In genomic region chr1:232627645-232628334, GRCh38 we compare ENCODE assay signal across 8 cellular contexts. TPM values are rescaled to one million over a fixed set of nuclear protein-coding genes. Genes with fewer than 3 reads are reported as not detected.
DNase-seq lines count a peak whose midpoint lies in the region; TF ChIP-seq lines count a peak whose summit lies in the region.

No MANE protein-coding gene starts in this region.

- no peak overlapping the region for H3K27ac Mint-ChIP-seq in activated CD4-positive, alpha-beta T cell treated with anti-CD3 and anti-CD28 coated beads, Interleukin-2, amount 10 ng/mL, durations not matched to agents 7 days and 5 days

- intact Hi-C loops in stomach (cut with DNase I; ENCODE audit: low total_unique reads), result no loop called here

- peak overlapping the region in 3 of 4 donors; percentile 74 to 93 (median 90) for H3K4me3 ChIP-seq in stomach

- peaks cover 34% of the 10 kb centered on the region for H3K27me3 Mint-ChIP-seq in activated CD4-positive, alpha-beta T cell treated with anti-CD3 and anti-CD28 coated beads, Interleukin-2, amount 10 ng/mL, durations not matched to agents 7 days and 5 days

- in situ Hi-C loops in G401 (cut with HindIII; ENCODE audit: low sequenced_read_pairs), result no loop called here

- TF ChIP-seq EP300 in stomach (IDR thresholded peaks at IDR 0.05), result no peak

- CTCF ChIA-PET in activated CD4-positive, alpha-beta T cell treated with anti-CD3 and anti-CD28 coated beads, Interleukin-2, amount 10 ng/mL, durations not matched to agents 7 days and 5 days (lab: Charles Lee), result interaction anchor here (0.6 to 1.3 kb wide), 7 partner anchors 12 to 909 kb away, joined by 3 to 6 read pairs (median 4); no protein-coding TSS in a partner anchor

- no peaks in the 10 kb centered on the region for H3K9me3 ChIP-seq in stomach

- H3K36me3 Mint-ChIP-seq in activated CD4-positive, alpha-beta T cell treated with anti-CD3 and anti-CD28 coated beads, Interleukin-2, amount 10 ng/mL, durations not matched to agents 7 days and 5 days (ENCODE audit: low read depth), result no peaks in the 10 kb centered on the region

- WGBS in stomach, 5 donors, result 21 to 32% (median 27%) methylated on average over 4 of the region's 4 CpGs

- peak overlapping the region in 1 of 5 donors; percentile 11 for H3K27ac ChIP-seq in stomach

- peaks cover 0 to 9% (median 3%) of the 10 kb centered on the region in 3 donors for H3K27me3 ChIP-seq in stomach

- H3K4me1 Mint-ChIP-seq in activated CD4-positive, alpha-beta T cell treated with anti-CD3 and anti-CD28 coated beads, Interleukin-2, amount 10 ng/mL, durations not matched to agents 7 days and 5 days, result peaks cover 31% of the 10 kb centered on the region

- no peaks in the 10 kb centered on the region for H3K36me3 ChIP-seq in stomach

- POLR2A ChIA-PET in activated CD4-positive, alpha-beta T cell treated with anti-CD3 and anti-CD28 coated beads, Interleukin-2, amount 10 ng/mL, durations not matched to agents 7 days and 5 days (lab: Charles Lee), result interaction anchor here (0.7 kb wide), 1 partner anchor 282 kb away, joined by 4 read pairs; no protein-coding TSS in a partner anchor

- no peak for TF ChIP-seq POLR2A in stomach (IDR thresholded peaks at IDR 0.05)

- peak in 4 of 7 experiments; percentile 9 to 60 (median 36) for TF ChIP-seq CTCF in stomach (IDR thresholded peaks at IDR 0.05)

- H3K9me3 Mint-ChIP-seq in activated CD4-positive, alpha-beta T cell treated with anti-CD3 and anti-CD28 coated beads, Interleukin-2, amount 10 ng/mL, durations not matched to agents 7 days and 5 days, result no peaks in the 10 kb centered on the region

- peaks cover 5 to 64% (median 34%) of the 10 kb centered on the region in 4 donors for H3K4me1 ChIP-seq in stomach

- DNase-seq in activated CD4-positive, alpha-beta T cell treated with anti-CD3 and anti-CD28 coated beads, Interleukin-2, amount 10 ng/mL, durations not matched to agents 7 days and 5 days, result peak; percentile 54
- DNase-seq in activated CD4-positive, alpha-beta T cell treated with anti-CD3 and anti-CD28 coated beads, Interleukin-2, amount 50 U/mL, for 1 hour, result no peak
- peak; percentile 74 for DNase-seq in NCI-H1092 treated with DMSO at 0.1 percent for 48 hours (lab: John Stamatoyannopoulos, UW)
- peak; percentile 85 for DNase-seq in SW480 (ENCODE audit: low spot score)
- DNase-seq in globus pallidus (ENCODE audit: low spot score), result peak; percentile 66
- DNase-seq in stomach, result no peak
- no peak for DNase-seq in stimulated activated CD4-positive, alpha-beta T cell treated with anti-CD3 and anti-CD28 coated beads, Interleukin-4, amount 100 ng/mL, for 24 hours
- no peak for DNase-seq in G401 (ENCODE audit: low spot score)

- H3K4me3 Mint-ChIP-seq in activated CD4-positive, alpha-beta T cell treated with anti-CD3 and anti-CD28 coated beads, Interleukin-2, amount 10 ng/mL, durations not matched to agents 7 days and 5 days, result no peak overlapping the region

RNA-seq across cellular contexts. Expression of gene SIPA1L2, which starts 2.1 kb away (rescaled TPM):
- under 1 TPM; 0.62 to 0.77 TPM for total RNA-seq in activated CD4-positive, alpha-beta T cell treated with anti-CD3 and anti-CD28 coated beads, Interleukin-2, amount 10 ng/mL, durations not matched to agents 7 days and 5 days
- total RNA-seq in stomach, result 100 to 1,000 TPM in 1 of 5 donors, 10 to 100 TPM in 3, 1 to 10 TPM in 1; 6.4 to 240 (median 37.5) TPM
- polyA plus RNA-seq in stomach, result 1 to 10 TPM; 2.5 to 6.8 (median 4.1) TPM
- not detected in 2 replicates for total RNA-seq in G401 (2014; rRNA removed; shearing (Covaris generic))

Comparison
In these comparisons a context has a peak if more than half of its experiments do, and no peak if none do; other contexts are left out.
1. DNase-seq: peak in activated CD4-positive, alpha-beta T cell treated with anti-CD3 and anti-CD28 coated beads, Interleukin-2, amount 10 ng/mL, durations not matched to agents 7 days and 5 days (single experiment), NCI-H1092 treated with DMSO at 0.1 percent for 48 hours (single experiment), SW480 (single experiment) and globus pallidus (single experiment); none in activated CD4-positive, alpha-beta T cell treated with anti-CD3 and anti-CD28 coated beads, Interleukin-2, amount 50 U/mL, for 1 hour (single experiment), stomach (single experiment), stimulated activated CD4-positive, alpha-beta T cell treated with anti-CD3 and anti-CD28 coated beads, Interleukin-4, amount 100 ng/mL, for 24 hours (single experiment) and G401 (single experiment).